9 cellular contexts compared by ENCODE assay signal in the genomic region with DNA sequence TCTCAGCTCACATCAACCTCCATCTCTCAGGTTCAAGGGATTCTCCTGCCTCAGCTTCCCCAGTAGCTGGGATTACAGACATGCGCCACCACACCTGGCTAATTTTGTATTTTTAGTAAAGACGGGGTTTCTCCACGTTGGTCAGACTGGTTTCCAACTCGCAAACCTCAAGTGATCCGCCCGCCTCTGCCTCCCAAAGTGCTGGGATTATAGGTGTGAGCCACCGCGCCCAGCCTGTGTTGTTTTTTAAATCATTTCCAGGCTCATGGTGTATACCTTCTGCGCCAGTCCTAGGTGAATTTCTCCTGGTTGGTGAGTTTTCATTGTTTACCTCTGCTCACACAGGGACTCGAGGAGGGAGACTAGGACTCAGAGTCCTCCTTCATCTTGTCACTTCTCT. TPM values are rescaled to one million over a fixed set of nuclear protein-coding genes. Genes with fewer than 3 reads are reported as not detected.
DNase-seq lines count a peak whose midpoint lies in the region; ATAC-seq and TF ChIP-seq lines count a peak whose summit lies in the region.
"Not testable (repeated sequence)": the region's sequence is repeated elsewhere in the genome, so short reads cannot be mapped to it uniquely, and the experiment has no call there.
"Had no signal": no experiment of that assay in that cellular context is flagged by ENCODE, and none has a peak within 500 bp of the region (broad histone marks: within the 10 kb centered on the region; RNA-seq: fewer than 3 reads in every experiment).

No MANE protein-coding gene starts in this region.

- H3K9ac ChIP-seq in BLaER1 (peak overlapping the region; percentile 99), HUES48 (ENCODE audit: low read depth, low read length) (peak overlapping the region; percentile 98)

- not testable (repeated sequence) for H3K9me3 Mint-ChIP-seq in T-cell; activated naive CD8-positive, alpha-beta T cell treated with anti-CD3 and anti-CD28 coated beads, Interleukin-2, amount 50 U/mL, for 24 hours; endothelial cell (ENCODE audit: unreplicated experiment); immature natural killer cell; neural crest cell

- H3K36me3 Mint-ChIP-seq in T-cell (peaks cover 28% of the 10 kb centered on the region), endothelial cell (ENCODE audit: low read depth, unreplicated experiment) (peaks cover 30% of the 10 kb centered on the region), immature natural killer cell (peaks cover 7 to 18% (median 7%) of the 10 kb centered on the region in 3 donors), neural crest cell (ENCODE audit: low read depth) (peaks cover 35% of the 10 kb centered on the region)
- peaks cover 51% of the 10 kb centered on the region for H3K36me3 Mint-ChIP-seq in activated naive CD8-positive, alpha-beta T cell treated with anti-CD3 and anti-CD28 coated beads, Interleukin-2, amount 50 U/mL, for 24 hours (ENCODE audit: low read depth)

- H3K4me2 ChIP-seq in BLaER1, result peak overlapping the region; percentile 96

- H3K27me3 ChIP-seq in BLaER1, result not testable (repeated sequence)
- H3K27me3 ChIP-seq in HUES48 (ENCODE audit: control insufficient read depth, insufficient read depth, low read length) (peaks cover 24% of the 10 kb centered on the region), stomach (peaks cover 0 to 12% (median 5%) of the 10 kb centered on the region in 3 donors)

- intact Hi-C loops in stomach (cut with DNase I; ENCODE audit: low total_unique reads), result not testable (repeated sequence)

- not testable (repeated sequence) for TF ChIP-seq POLR2A in stomach (IDR thresholded peaks at IDR 0.05)

- TF ChIP-seq EP300 in stomach (IDR thresholded peaks at IDR 0.05), result not testable (repeated sequence)

- H3K4me1 Mint-ChIP-seq in T-cell (peaks cover 60 to 61% (median 61%) of the 10 kb centered on the region in 3 donors), endothelial cell (ENCODE audit: unreplicated experiment) (peaks cover 31% of the 10 kb centered on the region), immature natural killer cell (peaks cover 53 to 60% of the 10 kb centered on the region in 2 donors), neural crest cell (peaks cover 52% of the 10 kb centered on the region)
- H3K4me1 Mint-ChIP-seq in activated naive CD8-positive, alpha-beta T cell treated with anti-CD3 and anti-CD28 coated beads, Interleukin-2, amount 50 U/mL, for 24 hours, result peaks cover 55% of the 10 kb centered on the region

- H3K4me1 ChIP-seq in BLaER1, result peaks cover 49% of the 10 kb centered on the region
- H3K4me1 ChIP-seq in HUES48 (ENCODE audit: control insufficient read depth, insufficient read depth, low read length), result peaks cover 14% of the 10 kb centered on the region
- H3K4me1 ChIP-seq in stomach, result peaks cover 19 to 77% (median 57%) of the 10 kb centered on the region in 4 donors

- ATAC-seq in T-cell (replicated peaks in 1 of 4); activated naive CD8-positive, alpha-beta T cell treated with anti-CD3 and anti-CD28 coated beads, Interleukin-2, amount 50 U/mL, for 24 hours: not testable (repeated sequence)

- H3K27ac ChIP-seq in BLaER1 (peak overlapping the region; percentile 98), stomach (peak overlapping the region; percentile 25 to 97 (median 94))
- not testable (repeated sequence) for H3K27ac ChIP-seq in HUES48 (ENCODE audit: low read depth, low read length)

- H3K27me3 Mint-ChIP-seq in T-cell, result peaks cover 9 to 13% of the 10 kb centered on the region in 2 donors
- peaks cover 20% of the 10 kb centered on the region for H3K27me3 Mint-ChIP-seq in activated naive CD8-positive, alpha-beta T cell treated with anti-CD3 and anti-CD28 coated beads, Interleukin-2, amount 50 U/mL, for 24 hours
- H3K27me3 Mint-ChIP-seq in endothelial cell (ENCODE audit: unreplicated experiment), result peaks cover 32% of the 10 kb centered on the region
- H3K27me3 Mint-ChIP-seq in immature natural killer cell (ENCODE audit: low read depth in 3 of 3), result peaks cover 11 to 26% (median 17%) of the 10 kb centered on the region in 3 donors
- peaks cover 18% of the 10 kb centered on the region for H3K27me3 Mint-ChIP-seq in neural crest cell (ENCODE audit: low read depth)

- not testable (repeated sequence) for DNase-seq in T-cell; activated naive CD8-positive, alpha-beta T cell treated with anti-CD3 and anti-CD28 coated beads, Interleukin-2, amount 50 U/mL, for 24 hours; endothelial cell (ENCODE audit: low spot score); immature natural killer cell; neural crest cell (ENCODE audit: low read depth, low spot score); stomach

- H3K36me3 ChIP-seq in BLaER1, result peaks cover 52% of the 10 kb centered on the region
- H3K36me3 ChIP-seq in HUES48 (ENCODE audit: control insufficient read depth, insufficient read depth, low read length), result peaks cover 51% of the 10 kb centered on the region
- H3K36me3 ChIP-seq in stomach, result peaks cover 14 to 50% (median 47%) of the 10 kb centered on the region in 4 donors

- not testable (repeated sequence) for TF ChIP-seq CTCF in endothelial cell (IDR thresholded peaks at IDR 0.05; ENCODE audit: unreplicated experiment); neural crest cell (conservative IDR thresholded peaks at IDR 0.05); stomach (IDR thresholded peaks at IDR 0.05)

- CTCF ChIA-PET in T-cell (lab: Charles Lee), result not testable (repeated sequence)

- peak overlapping the region; percentile 100 for H3K4me3 ChIP-seq in BLaER1
- H3K4me3 ChIP-seq in HUES48 (ENCODE audit: low read depth, low read length), result peak overlapping the region; percentile 96
- H3K4me3 ChIP-seq in stomach, result peak overlapping the region; percentile 97 to 100 (median 100)

- peaks cover 62% of the 10 kb centered on the region for H4K20me1 ChIP-seq in BLaER1

- POLR2A ChIA-PET in T-cell (lab: Charles Lee), result not testable (repeated sequence)

- H3K4me3 Mint-ChIP-seq in T-cell, result peak overlapping the region; percentile 79 to 90 (median 87)
- peak overlapping the region; percentile 82 for H3K4me3 Mint-ChIP-seq in activated naive CD8-positive, alpha-beta T cell treated with anti-CD3 and anti-CD28 coated beads, Interleukin-2, amount 50 U/mL, for 24 hours
- peak overlapping the region; percentile 93 for H3K4me3 Mint-ChIP-seq in endothelial cell (ENCODE audit: unreplicated experiment)
- peak overlapping the region; percentile 79 to 95 (median 90) for H3K4me3 Mint-ChIP-seq in immature natural killer cell
- peak overlapping the region; percentile 92 for H3K4me3 Mint-ChIP-seq in neural crest cell

- peaks cover 14% of the 10 kb centered on the region; the same call in 1 of the 2 replicates for H3K9me3 ChIP-seq in BLaER1
- H3K9me3 ChIP-seq in HUES48 (ENCODE audit: control insufficient read depth, insufficient read depth, low read length); stomach: not testable (repeated sequence)

- WGBS in stomach, 5 donors, result 50 to 68% (median 62%) methylated on average over 10 of the region's 10 CpGs

- H3K27ac Mint-ChIP-seq in T-cell, result peak overlapping the region; percentile 21 to 72
- peak overlapping the region; percentile 86 for H3K27ac Mint-ChIP-seq in activated naive CD8-positive, alpha-beta T cell treated with anti-CD3 and anti-CD28 coated beads, Interleukin-2, amount 50 U/mL, for 24 hours
- H3K27ac Mint-ChIP-seq in endothelial cell (ENCODE audit: unreplicated experiment), result peak overlapping the region; percentile 68
- peak overlapping the region; percentile 81 to 92 (median 86) for H3K27ac Mint-ChIP-seq in immature natural killer cell
- H3K27ac Mint-ChIP-seq in neural crest cell (ENCODE audit: unreplicated experiment), result peak overlapping the region; percentile 88

RNA-seq across cellular contexts. Expression of gene CPLX1, which starts 45.7 kb away (rescaled TPM):
- total RNA-seq in T-cell (1 to 10 TPM in 3 of 5 donors, under 1 TPM in 2; 0.73 to 2.6 (median 1.2) TPM), endothelial cell (ENCODE audit: unreplicated experiment) (0.46 TPM), neural crest cell (2.0 and 2.5 TPM in 2 replicates), stomach (1 to 10 TPM in 1 of 5 donors, under 1 TPM in 1, not detected in 3; 0.37 to 1.2 TPM)
- polyA plus RNA-seq in immature natural killer cell (not detected), stomach (1 to 10 TPM; 1.9 to 2.9 (median 2.6) TPM)
- total RNA-seq: glomerular endothelial cell had no signal
